Comparison of ENCODE assay signal across 8 cellular contexts in the genomic region with DNA sequence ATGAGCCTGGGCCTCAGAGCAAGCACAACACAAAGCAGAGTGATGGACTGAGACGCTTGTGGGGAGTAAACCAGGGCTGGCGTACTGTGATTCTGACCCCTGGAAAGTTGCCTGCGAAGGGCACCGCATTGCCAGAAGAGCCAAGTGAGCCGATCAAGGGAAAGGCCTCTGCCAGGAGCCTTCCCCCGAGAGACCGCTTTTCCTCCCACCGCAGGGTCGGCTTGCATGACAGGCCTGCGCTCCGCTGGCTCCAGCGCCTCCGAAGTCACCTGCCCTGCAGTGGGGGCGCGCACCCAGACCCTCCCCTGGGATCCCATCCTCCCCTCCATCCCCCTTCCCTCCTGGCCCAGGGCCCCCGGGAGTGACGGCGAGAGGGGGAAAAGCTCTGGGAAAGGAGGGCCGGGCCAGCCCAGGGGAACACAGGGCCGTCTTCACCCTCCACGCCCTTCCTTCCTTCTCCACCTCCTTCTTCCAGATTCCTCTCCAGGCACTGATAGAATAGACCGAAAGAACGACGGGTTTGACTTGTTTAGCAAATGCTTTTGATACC.
DNase-seq lines count a peak whose midpoint lies in the region; ATAC-seq and TF ChIP-seq lines count a peak whose summit lies in the region.

No MANE protein-coding gene starts in this region.

- H3K36me3 ChIP-seq in lower lobe of right lung: no peaks in the 10 kb centered on the region

- DNase-seq in DMS79 (lab: John Stamatoyannopoulos, UW) (peak; percentile 38), DMS79 treated with DMSO at 0.1 percent for 48 hours (lab: John Stamatoyannopoulos, UW) (no peak), NCI-H2227 (lab: John Stamatoyannopoulos, UW; ENCODE audit: unreplicated experiment) (peak; percentile 57), lower lobe of right lung (no peak), type B pancreatic cell (ENCODE audit: extremely low spot score, unreplicated experiment) (peak; percentile 70), posterior vena cava (ENCODE audit: low spot score) (no peak)

- peak overlapping the region; percentile 58 for H3K4me3 ChIP-seq in lower lobe of right lung

- H3K27ac Mint-ChIP-seq in type B pancreatic cell: peak overlapping the region; percentile 98

- peak; percentile 37 for ATAC-seq in HG02642 (IDR thresholded peaks at IDR 0.05; ENCODE audit: poor library complexity, unreplicated experiment)
- peak; percentile 62 to 77 for ATAC-seq in lower lobe of right lung

- H3K27me3 ChIP-seq in lower lobe of right lung (ENCODE audit: low read depth): no peaks in the 10 kb centered on the region

- peaks cover 13% of the 10 kb centered on the region for H3K27me3 Mint-ChIP-seq in type B pancreatic cell

- peak overlapping the region; percentile 83 for H3K27ac ChIP-seq in cingulate gyrus (ENCODE audit: low read depth, low read length)
- H3K27ac ChIP-seq in lower lobe of right lung: peak overlapping the region; percentile 77

- TF ChIP-seq CTCF in lower lobe of right lung (IDR thresholded peaks at IDR 0.05): no peak
- TF ChIP-seq CTCF in type B pancreatic cell (conservative IDR thresholded peaks at IDR 0.05): no peak

- no peaks in the 10 kb centered on the region for H3K9me3 ChIP-seq in lower lobe of right lung

- no peaks in the 10 kb centered on the region for H3K9me3 Mint-ChIP-seq in type B pancreatic cell

- peak overlapping the region; percentile 99 for H3K4me3 Mint-ChIP-seq in type B pancreatic cell

- intact Hi-C loops in lower lobe of right lung (cut with DNase I) (no loop called here), posterior vena cava (cut with DNase I) (no loop called here)

- H3K4me1 Mint-ChIP-seq in type B pancreatic cell (ENCODE audit: unreplicated experiment): peaks cover 17% of the 10 kb centered on the region

- no peaks in the 10 kb centered on the region for H3K36me3 Mint-ChIP-seq in type B pancreatic cell

- peaks cover 13% of the 10 kb centered on the region for H3K4me1 ChIP-seq in lower lobe of right lung

Comparison
In these comparisons a context has a peak if more than half of its experiments do, and no peak if none do; other contexts are left out.
1. DNase-seq: peak in DMS79 (single experiment), NCI-H2227 (single experiment) and type B pancreatic cell (single experiment); none in DMS79 treated with DMSO at 0.1 percent for 48 hours (single experiment), lower lobe of right lung (single experiment) and posterior vena cava (single experiment).